Comparison of ENCODE assay signal across 8 cellular contexts in genomic region chr1:246012271-246012854, GRCh38.
DNase-seq lines count a peak whose midpoint lies in the region; ATAC-seq and TF ChIP-seq lines count a peak whose summit lies in the region.

No MANE protein-coding gene starts in this region.

- POLR2A ChIA-PET in AG04449 (lab: Yijun Ruan, JAX), result no interaction called here

- no peak for ATAC-seq in GM21381 (IDR thresholded peaks at IDR 0.05; ENCODE audit: unreplicated experiment)
- ATAC-seq in omental fat pad (ENCODE audit: low FRiP score), result no peak

- DNase-seq in AG04449 (ENCODE audit: low read depth, low spot score), result no peak
- peak; percentile 50 for DNase-seq in NCI-H146 (lab: John Stamatoyannopoulos, UW)
- peak; percentile 64 for DNase-seq in iPS-NIHi7 (ENCODE audit: extremely low spot score)
- DNase-seq in omental fat pad (ENCODE audit: low spot score), result no peak
- no peak for DNase-seq in OCI-M2 (lab: John Stamatoyannopoulos, UW; ENCODE audit: unreplicated experiment)

- CTCF ChIA-PET in AG04449 (lab: Yijun Ruan, JAX), result interaction anchor here (0.5 to 2.9 kb wide), 19 partner anchors 8 to 856 kb away, joined by 3 to 44 read pairs (median 4); no protein-coding TSS in a partner anchor

- H3K4me3 ChIP-seq in AG04449 (ENCODE audit: low read depth, low read length) (no peak overlapping the region), WI38 (ENCODE audit: low read depth, low read length) (no peak overlapping the region)

- TF ChIP-seq CTCF in AG04449 (IDR thresholded peaks at IDR 0.05; ENCODE audit: insufficient read depth, low read length, missing control alignments) (peak; percentile 54), GM12872 (IDR thresholded peaks at IDR 0.05; ENCODE audit: insufficient read depth, low read depth, low read length) (peak; percentile 67), WI38 (IDR thresholded peaks at IDR 0.05; ENCODE audit: low read depth, low read length) (peak; percentile 42), omental fat pad (IDR thresholded peaks at IDR 0.05) (no peak)

Comparison
In these comparisons a context has a peak if more than half of its experiments do, and no peak if none do; other contexts are left out.
1. DNase-seq: peak in NCI-H146 (single experiment) and iPS-NIHi7 (single experiment); none in AG04449 (single experiment), omental fat pad (single experiment) and OCI-M2 (single experiment).
2. CTCF ChIP-seq: peak in AG04449 (single experiment), GM12872 (single experiment) and WI38 (single experiment); none in omental fat pad (0 of 3).